In genomic region chr12:119383206-119383605, GRCh38 we compare ENCODE assay signal across 27 cellular contexts. TPM values are rescaled to one million over a fixed set of nuclear protein-coding genes. Genes with fewer than 3 reads are reported as not detected.
DNase-seq lines count a peak whose midpoint lies in the region; ATAC-seq, FAIRE-seq and TF ChIP-seq lines count a peak whose summit lies in the region.
"Had no signal": no experiment of that assay in that cellular context is flagged by ENCODE, and none has a peak within 500 bp of the region (broad histone marks: within the 10 kb centered on the region; RNA-seq: fewer than 3 reads in every experiment).

No MANE protein-coding gene starts in this region.

- whole genome bisulfite sequencing in K562 (ENCODE audit: insufficient coverage, low coverage, missing lambda C conversion rate): 5% methylated on average over 7 of the region's 7 CpGs

- H3K4me1 ChIP-seq in cardiac muscle cell (ENCODE audit: low read depth): peaks cover 76% of the 10 kb centered on the region
- H3K4me1 ChIP-seq in left ventricle myocardium inferior: peaks cover 42% of the 10 kb centered on the region
- H3K4me1 ChIP-seq in K562 (replicated peaks in 1 of 2; ENCODE audit: control insufficient read depth in 2 of 2, insufficient read depth in 2 of 2, low read length in 2 of 2): no peaks in the 10 kb centered on the region
- H3K4me1 ChIP-seq: A549 had no signal

- peak; percentile 64 for ATAC-seq in K562
- ATAC-seq: A549, GM23338, HCT116 had no signal

- no peaks in the 10 kb centered on the region for H3K9me1 ChIP-seq in K562 (ENCODE audit: control insufficient read depth, insufficient read depth, low read length)

- no TSS peak for BruUV-seq in K562 (replicated peaks; lab: Mats Ljungman, UMichigan)

- no peak for TF ChIP-seq RAD21 in K562 (CRISPR knock-in tag; conservative IDR thresholded peaks at IDR 0.05 in 1 of 2, IDR thresholded peaks at IDR 0.05 in 1 of 2)

- TF ChIP-seq EP300 in K562 (IDR thresholded peaks at IDR 0.05; ENCODE audit: low read length): no peak

- no peak for DNase-seq in cardiac muscle cell (ENCODE audit: low read depth in 1 of 2, low spot score in 1 of 2)
- no peak for DNase-seq in left ventricle myocardium inferior
- DNase-seq in NAMALWA (ENCODE audit: low spot score): peak; percentile 40
- DNase-seq in K562 (ENCODE audit: extremely low read depth in 1 of 4, low spot score in 3 of 4): peak in 3 of 4 experiments; percentile 43 to 55 (median 55)
- no peak for DNase-seq in UCSD-AML1 (lab: John Stamatoyannopoulos, UW; ENCODE audit: unreplicated experiment)
- DNase-seq in NCI-H1417 (lab: John Stamatoyannopoulos, UW): no peak
- DNase-seq in NCI-H1436 treated with DMSO at 0.1 percent for 48 hours (lab: John Stamatoyannopoulos, UW): no peak
- DNase-seq: 8988T; ACHN; AML-193; BE2C; Calu3; CD4-positive, alpha-beta T cell; CD8-positive, alpha-beta memory T cell; COR-L47; DMS79; EL; GDM1; H9 had no signal

- H3K27me3 ChIP-seq in cardiac muscle cell (no peaks in the 10 kb centered on the region), left ventricle myocardium inferior (ENCODE audit: low read depth) (no peaks in the 10 kb centered on the region), K562 (ENCODE audit: control insufficient read depth in 2 of 2, insufficient read depth in 2 of 2, low read length in 2 of 2) (no peaks in the 10 kb centered on the region; a peak in 2 of 5 replicates)
- H3K27me3 ChIP-seq: BLaER1 treated with 17β-estradiol and CSF1 and Interleukin-3, amounts not matched to agents 10 nM and 100 nM had no signal

- H4K20me1 ChIP-seq in K562 (replicated peaks; ENCODE audit: control insufficient read depth, insufficient read depth, low read length): no peaks in the 10 kb centered on the region
- H4K20me1 ChIP-seq: BLaER1 treated with 17β-estradiol and CSF1 and Interleukin-3, amounts not matched to agents 10 nM and 100 nM had no signal

- H3K36me3 ChIP-seq in cardiac muscle cell: no peaks in the 10 kb centered on the region
- H3K36me3 ChIP-seq in left ventricle myocardium inferior: peaks cover 5% of the 10 kb centered on the region
- H3K36me3 ChIP-seq in K562 (ENCODE audit: control insufficient read depth, insufficient read depth, low read length): no peaks in the 10 kb centered on the region
- H3K36me3 ChIP-seq: BE2C; BLaER1 treated with 17β-estradiol and CSF1 and Interleukin-3, amounts not matched to agents 10 nM and 100 nM had no signal

- TF ChIP-seq CTCF in cardiac muscle cell (IDR thresholded peaks at IDR 0.05; ENCODE audit: low read depth, low read length): no peak
- TF ChIP-seq CTCF in left ventricle myocardium inferior (IDR thresholded peaks at IDR 0.05; ENCODE audit: borderline replicate concordance): no peak
- no peak for TF ChIP-seq CTCF in K562 (IDR thresholded peaks at IDR 0.05 in 2 of 3, conservative IDR thresholded peaks at IDR 0.05 in 1 of 3; ENCODE audit: insufficient read depth in 2 of 3, low read depth in 1 of 3, low read length in 3 of 3)

- TF ChIP-seq POLR2A in K562 (conservative IDR thresholded peaks at IDR 0.05): no peak

- intact Hi-C loops in left ventricle myocardium inferior (cut with micrococcal nuclease): no loop called here
- intact Hi-C loops in K562 (cut with micrococcal nuclease): no loop called here

- POLR2A ChIA-PET in K562 (lab: Yijun Ruan, JAX): no interaction called here

- in situ Hi-C loops in K562 (cut with MboI): no loop called here

- FAIRE-seq in K562 (lab: Jason Lieb, UNC): no peak
- FAIRE-seq: A549, GM12891, GM18507 had no signal

- CTCF ChIA-PET in K562 (lab: Yijun Ruan, JAX; ENCODE audit: low intra/inter-chr PET ratio): no interaction called here

- H3K4me3 ChIP-seq in cardiac muscle cell (no peak overlapping the region), left ventricle myocardium inferior (no peak overlapping the region), K562 (no peak overlapping the region)
- H3K4me3 ChIP-seq: A549; BLaER1 treated with 17β-estradiol and CSF1 and Interleukin-3, amounts not matched to agents 10 nM and 100 nM; GM23338 had no signal

- H2AFZ ChIP-seq in K562 (ENCODE audit: low read depth, low read length): no peak overlapping the region
- H2AFZ ChIP-seq: GM23338 had no signal

- H3K9ac ChIP-seq in K562 (ENCODE audit: insufficient read depth in 1 of 2, low read depth in 2 of 2, low read length in 2 of 2): no peak overlapping the region
- H3K9ac ChIP-seq: BLaER1 treated with 17β-estradiol and CSF1 and Interleukin-3, amounts not matched to agents 10 nM and 100 nM had no signal

- H3K27ac ChIP-seq in cardiac muscle cell: peak overlapping the region; percentile 95
- no peak overlapping the region for H3K27ac ChIP-seq in left ventricle myocardium inferior (replicated peaks)
- H3K27ac ChIP-seq in K562 (ENCODE audit: extremely low read depth, low read depth, low read length): no peak overlapping the region
- H3K27ac ChIP-seq: A549; BLaER1 treated with 17β-estradiol and CSF1 and Interleukin-3, amounts not matched to agents 10 nM and 100 nM had no signal

- H3K79me2 ChIP-seq in K562 (ENCODE audit: control insufficient read depth, insufficient read depth, low read length): no peaks in the 10 kb centered on the region

- H3K9me3 ChIP-seq in cardiac muscle cell (ENCODE audit: low read depth): no peaks in the 10 kb centered on the region
- peaks cover 8% of the 10 kb centered on the region for H3K9me3 ChIP-seq in left ventricle myocardium inferior (replicated peaks)
- H3K9me3 ChIP-seq in K562 (replicated peaks; ENCODE audit: control insufficient read depth, insufficient read depth, low read depth, low read length): no peaks in the 10 kb centered on the region
- H3K9me3 ChIP-seq: A549, BE2C had no signal

- H3K4me2 ChIP-seq in K562 (ENCODE audit: insufficient read depth, low read length): no peak overlapping the region
- H3K4me2 ChIP-seq: A549; BLaER1 treated with 17β-estradiol and CSF1 and Interleukin-3, amounts not matched to agents 10 nM and 100 nM; GM23338 had no signal

TF ChIP-seq in K562, 482 proteins besides CTCF, POLR2A, EP300 and RAD21:
- TF ChIP-seq REST (CRISPR knock-in tag; IDR thresholded peaks at IDR 0.05; ENCODE audit: low read depth) (no peak), ARNT (IDR thresholded peaks at IDR 0.05) (peak in 1 of 2 experiments; percentile 89; a peak in 1 of 4 replicates)
TF ChIP-seq in K562: peak in this region for 1.

RNA-seq across cellular contexts. Expression of gene CCDC60, which starts 48.7 kb away (rescaled TPM):
- total RNA-seq in cardiac muscle cell: 12.5 and 15.7 TPM in 2 replicates
- polyA plus RNA-seq in cardiac muscle cell: 19.1 and 28.6 TPM in 2 replicates
- total RNA-seq in left ventricle myocardium inferior: not detected
- total RNA-seq in K562 (2011; cell fraction: chromatin; rRNA removed; ENCODE audit: low replicate concordance): not detected in 2 replicates
- total RNA-seq in K562 (2011; cell fraction: nucleolus; rRNA removed): not detected in 2 replicates
- total RNA-seq in K562 (2011; cell fraction: nucleoplasm; rRNA removed): not detected in 2 replicates
- total RNA-seq in K562 (2014; rRNA removed): not detected in 2 replicates
- total RNA-seq in K562 (2014; rRNA removed; fragmentation: Illumina TruSeq; extraction: Trizol): not detected in 2 replicates
- not detected in 2 replicates for total RNA-seq in K562 (2015; rRNA removed; fragmentation: Illumina TruSeq; extraction: Trizol)
- total RNA-seq in K562 (2021): not detected in 2 replicates
- not detected in 2 replicates for polyA plus RNA-seq in K562 (2011; rRNA removed)
- not detected in 2 replicates for polyA plus RNA-seq in K562 (2011; cell fraction: cytosol; rRNA removed)
- not detected in 2 replicates for polyA plus RNA-seq in K562 (2011; cell fraction: nucleus; rRNA removed)
- not detected in 2 replicates for polyA plus RNA-seq in K562 (2012)
- not detected in 2 replicates for polyA plus RNA-seq in K562 (2014; fragmentation: Illumina TruSeq; extraction: Trizol)
- not detected for polyA plus RNA-seq in K562 (2014; fragmentation: Nextera tagmentation; extraction: Ambion mirVana)
- not detected in 2 replicates for polyA plus RNA-seq in K562 (2014; rRNA removed)
- not detected in 2 replicates for polyA minus RNA-seq in K562 (2011; rRNA and poly(A)+ RNA removed)
- not detected in 2 replicates for polyA minus RNA-seq in K562 (2011; cell fraction: cytosol; rRNA and poly(A)+ RNA removed)
- not detected in 2 replicates for polyA minus RNA-seq in K562 (2011; cell fraction: nucleus; rRNA and poly(A)+ RNA removed)
- total RNA-seq: Calu3; CD4-positive, alpha-beta T cell; CD8-positive, alpha-beta memory T cell; GM23338; H4 had no signal
- polyA plus RNA-seq: CD14-positive monocyte; CD8-positive, alpha-beta memory T cell had no signal

Comparison
In these comparisons a context has a peak if more than half of its experiments do, and no peak if none do; other contexts are left out.
1. RNA of gene CCDC60, which starts 48.7 kb away (total RNA-seq): 12.5 to 15.7 TPM in cardiac muscle cell; not detected in left ventricle myocardium inferior (single experiment) and not detected in K562; every median in the first group is over 10 times any median in the second.
2. DNase-seq: peak in NAMALWA (single experiment) and K562 (3 of 4); none in cardiac muscle cell (0 of 2), left ventricle myocardium inferior (single experiment), UCSD-AML1 (single experiment), NCI-H1417 (0 of 3) and NCI-H1436 treated with DMSO at 0.1 percent for 48 hours (single experiment).